In genomic region chr5:35302544-35302943, GRCh38 we compare ENCODE assay signal across 1 cellular context.
A peak's percentile ranks its signal among the peaks of the same experiment; 100 is the strongest.
TF ChIP-seq lines count a peak whose summit lies in the region.

No MANE protein-coding gene starts in this region.

TF ChIP-seq in GM12878, 131 proteins besides CTCF, POLR2A, EP300 and RAD21 (continued from another document):
- peak; percentile 55 for TF ChIP-seq BCL3 (IDR thresholded peaks at IDR 0.05; ENCODE audit: borderline replicate concordance, insufficient read depth, low read depth, low read length, poor library complexity, severe bottlenecking)
- TF ChIP-seq NFYA (IDR thresholded peaks at IDR 0.05; ENCODE audit: borderline replicate concordance, low read depth, low read length) = no peak
- TF ChIP-seq MYB (IDR thresholded peaks at IDR 0.05; ENCODE audit: borderline replicate concordance, low read depth, low read length) = no peak
- no peak for TF ChIP-seq NRF1 (conservative IDR thresholded peaks at IDR 0.05; ENCODE audit: low read depth, low read length)
- TF ChIP-seq SREBF2 (IDR thresholded peaks at IDR 0.05; ENCODE audit: low read length) = no peak
- no peak for TF ChIP-seq WRNIP1 (IDR thresholded peaks at IDR 0.05; ENCODE audit: borderline replicate concordance, low read depth, low read length)
- TF ChIP-seq RUNX3 (IDR thresholded peaks at IDR 0.05; ENCODE audit: low read length) = peak; percentile 37; the same call in 1 of the 2 replicates
- no peak for TF ChIP-seq CREM (IDR thresholded peaks at IDR 0.05; ENCODE audit: low read depth)
- no peak for TF ChIP-seq E4F1 (IDR thresholded peaks at IDR 0.05; ENCODE audit: borderline replicate concordance, partially characterized antibody)
- peak; percentile 93 for TF ChIP-seq GATAD2B (conservative IDR thresholded peaks at IDR 0.05; ENCODE audit: low read depth)
- TF ChIP-seq IKZF2 (IDR thresholded peaks at IDR 0.05) = peak; percentile 47 to 53; a peak in 3 of 4 replicates
- TF ChIP-seq KDM1A (IDR thresholded peaks at IDR 0.05; ENCODE audit: borderline replicate concordance) = no peak
- no peak for TF ChIP-seq PBX3 (IDR thresholded peaks at IDR 0.05; ENCODE audit: insufficient replicate concordance, low read depth, low read length)
- no peak for TF ChIP-seq MTA3 (IDR thresholded peaks at IDR 0.05; ENCODE audit: borderline replicate concordance, low read length)
- no peak; a peak in 1 of 4 replicates for TF ChIP-seq ETV6 (conservative IDR thresholded peaks at IDR 0.05 in 1 of 2, IDR thresholded peaks at IDR 0.05 in 1 of 2; ENCODE audit: borderline replicate concordance in 1 of 2, low read depth in 1 of 2)
- no peak for TF ChIP-seq ZZZ3 (IDR thresholded peaks at IDR 0.05; ENCODE audit: control insufficient read depth, insufficient read length, low read depth)
TF ChIP-seq in GM12878: peak in this region for 25.
